ENCODE assay signal across 22 cellular contexts in genomic region chr18:43886341-43886740, GRCh38.
"Had no signal": no experiment of that assay in that cellular context is flagged by ENCODE, and none has a peak within 500 bp of the region (broad histone marks: within the 10 kb centered on the region; RNA-seq: fewer than 3 reads in every experiment).

No MANE protein-coding gene starts in this region.

- H3K27me3 Mint-ChIP-seq: activated CD4-positive, alpha-beta T cell treated with anti-CD3 and anti-CD28 coated beads, Interleukin-2, amount 10 ng/mL, durations not matched to agents 7 days and 5 days; activated naive CD8-positive, alpha-beta T cell treated with anti-CD3 and anti-CD28 coated beads, Interleukin-2, amount 10 ng/mL, durations not matched to agents 7 days and 5 days; activated T-cell treated with anti-CD3 and anti-CD28 coated beads, Interleukin-2, amount 50 U/mL, for 24 hours; effector memory CD8-positive, alpha-beta T cell; progenitor cell of endocrine pancreas had no signal

- FAIRE-seq: small intestine had no signal

- H3K27ac Mint-ChIP-seq: activated CD4-positive, alpha-beta T cell treated with anti-CD3 and anti-CD28 coated beads, Interleukin-2, amount 10 ng/mL, durations not matched to agents 7 days and 5 days; activated CD8-positive, alpha-beta T cell treated with anti-CD3 and anti-CD28 coated beads, Interleukin-2, amount 10 ng/mL, durations not matched to agents 7 days and 5 days; activated naive CD8-positive, alpha-beta T cell treated with anti-CD3 and anti-CD28 coated beads, Interleukin-2, amount 10 ng/mL, durations not matched to agents 7 days and 5 days; activated T-cell treated with anti-CD3 and anti-CD28 coated beads, Interleukin-2, amount 50 U/mL, for 24 hours; activated T-helper 2 cell treated with anti-CD3 and anti-CD28 coated beads, Interferon-gamma antibody, Interleukin-2, Interleukin-4, amounts not matched to agents 10 μg/mL and 5 μg/mL and 100 μg/mL, durations not matched to agents 14 hours and 24 hours and 36 hours; effector memory CD8-positive, alpha-beta T cell; nephron progenitor cell; progenitor cell of endocrine pancreas; stimulated activated effector memory CD8-positive, alpha-beta T cell treated with anti-CD3 and anti-CD28 coated beads, Interleukin-12 subunit alpha, Interleukin-12 subunit beta, amount 100 ng/mL, for 72 hours had no signal

- H3K4me3 Mint-ChIP-seq: activated CD4-positive, alpha-beta T cell treated with anti-CD3 and anti-CD28 coated beads, Interleukin-2, amount 10 ng/mL, durations not matched to agents 7 days and 5 days; activated CD8-positive, alpha-beta T cell treated with anti-CD3 and anti-CD28 coated beads, Interleukin-2, amount 10 ng/mL, durations not matched to agents 7 days and 5 days; activated naive CD8-positive, alpha-beta T cell treated with anti-CD3 and anti-CD28 coated beads, Interleukin-2, amount 10 ng/mL, durations not matched to agents 7 days and 5 days; activated T-cell treated with anti-CD3 and anti-CD28 coated beads, Interleukin-2, amount 50 U/mL, for 24 hours; effector memory CD8-positive, alpha-beta T cell; nephron progenitor cell; stimulated activated effector memory CD8-positive, alpha-beta T cell treated with anti-CD3 and anti-CD28 coated beads, Interleukin-12 subunit alpha, Interleukin-12 subunit beta, amount 100 ng/mL, for 72 hours had no signal

- H3K4me1 Mint-ChIP-seq: activated CD4-positive, alpha-beta T cell treated with anti-CD3 and anti-CD28 coated beads, Interleukin-2, amount 10 ng/mL, durations not matched to agents 7 days and 5 days; activated naive CD8-positive, alpha-beta T cell treated with anti-CD3 and anti-CD28 coated beads, Interleukin-2, amount 10 ng/mL, durations not matched to agents 7 days and 5 days; stimulated activated effector memory CD8-positive, alpha-beta T cell treated with anti-CD3 and anti-CD28 coated beads, Interleukin-12 subunit alpha, Interleukin-12 subunit beta, amount 100 ng/mL, for 72 hours had no signal

- H3K4me1 ChIP-seq: gastroesophageal sphincter, left lung, stomach had no signal

- H3K9me3 ChIP-seq: gastroesophageal sphincter, heart left ventricle, left lung, stomach, vagina had no signal

- H3K36me3 ChIP-seq: gastroesophageal sphincter, heart left ventricle, left lung, stomach, vagina had no signal

- DNase-seq: activated CD4-positive, alpha-beta T cell treated with anti-CD3 and anti-CD28 coated beads, Interleukin-2, amount 10 ng/mL, durations not matched to agents 7 days and 5 days; activated CD8-positive, alpha-beta T cell treated with anti-CD3 and anti-CD28 coated beads, Interleukin-2, amount 10 ng/mL, durations not matched to agents 7 days and 5 days; activated naive CD4-positive, alpha-beta T cell treated with Interleukin-2 at 50 U/mL for 16 hours; activated naive CD8-positive, alpha-beta T cell treated with anti-CD3 and anti-CD28 coated beads, Interleukin-2, amount 10 ng/mL, durations not matched to agents 7 days and 5 days; activated T-cell treated with anti-CD3 and anti-CD28 coated beads, Interleukin-2, amount 50 U/mL, for 24 hours; amygdala; effector memory CD8-positive, alpha-beta T cell; heart left ventricle; left lung; nephron progenitor cell; right cardiac atrium; small intestine; stimulated activated CD4-positive, alpha-beta T cell treated with anti-CD3 and anti-CD28 coated beads, Interleukin-4, amount 100 ng/mL, for 24 hours; stomach; T1000; trophoblast cell had no signal

- H3K27ac ChIP-seq: epithelial cell of prostate, gastroesophageal sphincter, heart left ventricle, left lung, stomach, vagina had no signal

- H3K36me3 Mint-ChIP-seq: activated naive CD8-positive, alpha-beta T cell treated with anti-CD3 and anti-CD28 coated beads, Interleukin-2, amount 10 ng/mL, durations not matched to agents 7 days and 5 days; stimulated activated effector memory CD8-positive, alpha-beta T cell treated with anti-CD3 and anti-CD28 coated beads, Interleukin-12 subunit alpha, Interleukin-12 subunit beta, amount 100 ng/mL, for 72 hours had no signal

- H3K4me3 ChIP-seq: gastroesophageal sphincter, heart left ventricle, left lung, stomach, vagina had no signal

- H3K9me3 Mint-ChIP-seq: activated CD4-positive, alpha-beta T cell treated with anti-CD3 and anti-CD28 coated beads, Interleukin-2, amount 10 ng/mL, durations not matched to agents 7 days and 5 days had no signal

- H3K27me3 ChIP-seq: gastroesophageal sphincter, heart left ventricle, left lung, stomach, vagina had no signal
